Comparison of ENCODE assay signal across 9 cellular contexts in the genomic region with DNA sequence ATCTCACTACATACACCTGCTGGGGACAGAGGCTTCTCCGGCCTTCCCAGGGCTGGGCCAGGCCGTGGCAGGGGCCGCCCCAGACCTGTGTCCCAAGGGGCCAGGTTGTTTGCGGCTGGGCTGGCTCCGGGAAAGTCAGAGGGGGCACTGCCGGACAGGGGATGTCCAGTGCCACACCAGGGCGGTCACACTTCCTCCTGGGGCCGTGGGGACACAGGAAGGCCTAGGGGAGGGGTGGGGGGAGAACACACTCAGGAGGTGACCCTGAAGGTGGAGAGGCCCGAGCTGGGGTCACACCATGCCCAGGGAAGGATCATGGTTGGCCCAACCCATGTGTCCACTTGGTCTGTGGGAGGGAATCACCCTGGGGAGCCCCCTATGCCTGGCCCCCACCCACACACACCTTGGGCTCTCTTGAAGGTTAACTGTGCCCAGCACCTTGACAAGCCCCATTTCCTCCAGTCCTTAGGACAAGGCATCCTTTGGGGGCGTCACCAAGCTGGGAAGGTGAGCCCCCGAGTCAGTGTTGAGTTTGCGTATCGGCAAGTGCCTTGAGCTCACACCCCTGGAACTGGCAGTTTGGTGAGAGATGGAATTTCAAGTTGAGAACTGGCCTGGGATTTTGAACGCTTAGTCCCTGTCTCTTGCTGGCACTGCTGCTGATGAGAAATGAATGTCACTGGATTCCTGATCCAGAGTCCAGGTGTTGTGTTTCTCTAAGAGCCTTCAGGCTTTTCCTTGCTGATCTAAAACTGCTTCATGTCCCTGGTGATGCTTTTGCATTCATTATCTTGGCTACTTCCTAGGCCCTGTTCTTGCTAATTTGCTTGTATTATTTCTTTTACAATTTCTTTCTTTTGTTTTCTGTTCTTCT. TPM values are rescaled to one million over a fixed set of nuclear protein-coding genes. Genes with fewer than 3 reads are reported as not detected.
A peak's percentile ranks its signal among the peaks of the same experiment; 100 is the strongest.
DNase-seq lines count a peak whose midpoint lies in the region; ATAC-seq and TF ChIP-seq lines count a peak whose summit lies in the region.
"Had no signal": no experiment of that assay in that cellular context is flagged by ENCODE, and none has a peak within 500 bp of the region (broad histone marks: within the 10 kb centered on the region; RNA-seq: fewer than 3 reads in every experiment).

No MANE protein-coding gene starts in this region.

- no peaks in the 10 kb centered on the region for H3K36me3 ChIP-seq in prostate gland
- H3K36me3 ChIP-seq: heart left ventricle had no signal

- no peaks in the 10 kb centered on the region for H3K9me3 ChIP-seq in prostate gland
- H3K9me3 ChIP-seq: heart left ventricle had no signal

- peak overlapping the region in 1 of 2 donors; percentile 51 for H3K4me3 ChIP-seq in prostate gland

- WGBS in prostate gland: 66% methylated on average over 14 of the region's 14 CpGs

- H3K27ac ChIP-seq in epithelial cell of prostate (peak overlapping the region; percentile 42), prostate gland (peak overlapping the region; percentile 41 to 63)

- TF ChIP-seq CTCF in prostate gland (IDR thresholded peaks at IDR 0.05): no peak

- H3K27me3 ChIP-seq in prostate gland (replicated peaks; ENCODE audit: insufficient read depth): no peaks in the 10 kb centered on the region

- no peak for TF ChIP-seq POLR2A in prostate gland (IDR thresholded peaks at IDR 0.05)

- peaks cover 13% of the 10 kb centered on the region for H3K4me1 ChIP-seq in prostate gland (replicated peaks)

- no peak for ATAC-seq in GM19324 (IDR thresholded peaks at IDR 0.05; ENCODE audit: low FRiP score, unreplicated experiment)

- intact Hi-C loops in prostate gland (cut with DNase I): no loop called here

- DNase-seq in NCI-H2171 treated with DMSO at 0.1 percent for 48 hours (lab: John Stamatoyannopoulos, UW) (peak; percentile 28), NCI-H2171 (lab: John Stamatoyannopoulos, UW) (no peak), NCI-H69 (lab: John Stamatoyannopoulos, UW) (peak; percentile 35), epithelial cell of prostate (ENCODE audit: low read depth, low spot score) (no peak), prostate gland (ENCODE audit: low spot score) (no peak), hippocampal formation (lab: John Stamatoyannopoulos, UW) (no peak), SIG-M5 (lab: John Stamatoyannopoulos, UW) (no peak)

RNA-seq across cellular contexts. Expression of gene ACTG1, which starts 7.7 kb away (rescaled TPM):
- 1,000 to 10,000 TPM; 2,438 to 3,181 TPM for total RNA-seq in prostate gland

RNA-seq across cellular contexts. Expression of gene FSCN2, which starts 7.9 kb away (rescaled TPM):
- 1 to 10 TPM; 3.1 to 5.6 TPM for total RNA-seq in prostate gland

RNA-seq across cellular contexts. Expression of gene FAAP100, which starts 31.9 kb away (rescaled TPM):
- 10 to 100 TPM; 27.8 to 44.4 TPM for total RNA-seq in prostate gland

Comparison
In these comparisons a context has a peak if more than half of its experiments do, and no peak if none do; other contexts are left out.
1. DNase-seq: peak in NCI-H2171 treated with DMSO at 0.1 percent for 48 hours (single experiment) and NCI-H69 (single experiment); none in NCI-H2171 (single experiment), epithelial cell of prostate (single experiment), prostate gland (single experiment), hippocampal formation (0 of 2) and SIG-M5 (single experiment).